ENCODE assay signal across 8 cellular contexts in genomic region chr15:85583404-85584390, GRCh38.
DNase-seq lines count a peak whose midpoint lies in the region; ATAC-seq and TF ChIP-seq lines count a peak whose summit lies in the region.

No MANE protein-coding gene starts in this region.

- H3K4me1 ChIP-seq in DOHH2 (ENCODE audit: control insufficient read depth, low read length) (peaks cover 52% of the 10 kb centered on the region), right cardiac atrium (ENCODE audit: control insufficient read depth, insufficient read depth, low read length) (peaks cover 34% of the 10 kb centered on the region)

- peaks cover 81% of the 10 kb centered on the region for H3K36me3 ChIP-seq in DOHH2 (ENCODE audit: control insufficient read depth, low read length)

- 24% methylated on average over 8 of the region's 8 CpGs for WGBS in right cardiac atrium

- peak overlapping the region; percentile 78 for H3K4me3 Mint-ChIP-seq in activated T-cell treated with anti-CD3 and anti-CD28 coated beads, Interleukin-2, amount 50 U/mL, for 24 hours
- no peak overlapping the region for H3K4me3 Mint-ChIP-seq in type B pancreatic cell

- H3K4me3 ChIP-seq in DOHH2 (ENCODE audit: low read length): peak overlapping the region; percentile 2; the same call in 1 of the 2 replicates
- peak overlapping the region; percentile 95 for H3K4me3 ChIP-seq in right cardiac atrium (ENCODE audit: low read length)

- H4K20me1 ChIP-seq in DOHH2 (ENCODE audit: control insufficient read depth, insufficient read depth, low read depth, low read length): peaks cover 11% of the 10 kb centered on the region; the same call in 1 of the 2 replicates

- peaks cover 60% of the 10 kb centered on the region for H3K79me2 ChIP-seq in DOHH2 (ENCODE audit: control insufficient read depth, low read length)

- H3K27me3 ChIP-seq in DOHH2 (ENCODE audit: control insufficient read depth, low read length): no peaks in the 10 kb centered on the region
- no peaks in the 10 kb centered on the region for H3K27me3 ChIP-seq in right cardiac atrium (ENCODE audit: control insufficient read depth, insufficient read depth)

- ATAC-seq in GM19463 (IDR thresholded peaks at IDR 0.05; ENCODE audit: unreplicated experiment) (peak; percentile 34), HG03575 (IDR thresholded peaks at IDR 0.05; ENCODE audit: extremely low read depth, insufficient number of reproducible peaks, low FRiP score, unreplicated experiment) (peak; percentile 23), right cardiac atrium (peak; percentile 24 to 39)

- H3K4me1 Mint-ChIP-seq in activated T-cell treated with anti-CD3 and anti-CD28 coated beads, Interleukin-2, amount 50 U/mL, for 24 hours (ENCODE audit: low read depth): peaks cover 95% of the 10 kb centered on the region
- peaks cover 33% of the 10 kb centered on the region for H3K4me1 Mint-ChIP-seq in type B pancreatic cell (ENCODE audit: unreplicated experiment)

- H3K4me2 ChIP-seq in DOHH2 (ENCODE audit: low read length): peak overlapping the region; percentile 31

- TF ChIP-seq CTCF in DOHH2 (IDR thresholded peaks at IDR 0.05; ENCODE audit: low read depth, low read length, poor library complexity, severe bottlenecking): no peak
- no peak for TF ChIP-seq CTCF in type B pancreatic cell (conservative IDR thresholded peaks at IDR 0.05)

- no peaks in the 10 kb centered on the region for H3K9me3 Mint-ChIP-seq in activated T-cell treated with anti-CD3 and anti-CD28 coated beads, Interleukin-2, amount 50 U/mL, for 24 hours
- H3K9me3 Mint-ChIP-seq in type B pancreatic cell: no peaks in the 10 kb centered on the region

- H3F3A ChIP-seq in DOHH2 (ENCODE audit: control insufficient read depth, insufficient read depth): no peaks in the 10 kb centered on the region

- H3K9me2 ChIP-seq in DOHH2 (replicated peaks; ENCODE audit: control insufficient read depth, low read length): no peaks in the 10 kb centered on the region

- intact Hi-C loops in right cardiac atrium (cut with DNase I): loop anchor here in 3 of 4 donors (5.0 to 10.0 kb wide), 3 partner anchors 79 to 99 kb away; no protein-coding TSS in a partner anchor

- H3K36me3 Mint-ChIP-seq in activated T-cell treated with anti-CD3 and anti-CD28 coated beads, Interleukin-2, amount 50 U/mL, for 24 hours (ENCODE audit: low read depth): peaks cover 90% of the 10 kb centered on the region
- H3K36me3 Mint-ChIP-seq in type B pancreatic cell: peaks cover 49% of the 10 kb centered on the region

- peak; percentile 45 for DNase-seq in activated T-cell treated with anti-CD3 and anti-CD28 coated beads, Interleukin-2, amount 50 U/mL, for 24 hours
- DNase-seq in right cardiac atrium (peak; percentile 63 to 74 (median 66)), NCI-H1105 (lab: John Stamatoyannopoulos, UW) (no peak), type B pancreatic cell (ENCODE audit: extremely low spot score, unreplicated experiment) (no peak)
- DNase-seq in stimulated activated CD8-positive, alpha-beta memory T cell treated with anti-CD3 and anti-CD28 coated beads, Interleukin-4, amount 100 ng/mL, for 48 hours: peak; percentile 71

- H3K27ac ChIP-seq in DOHH2 (ENCODE audit: low read depth, low read length): no peak overlapping the region
- peak overlapping the region; percentile 67 for H3K27ac ChIP-seq in right cardiac atrium (ENCODE audit: low read length)

- H3K9me3 ChIP-seq in DOHH2 (ENCODE audit: control insufficient read depth, insufficient read depth, low read length) (no peaks in the 10 kb centered on the region), right cardiac atrium (ENCODE audit: control insufficient read depth, low read length) (no peaks in the 10 kb centered on the region)

- H3K27me3 Mint-ChIP-seq in activated T-cell treated with anti-CD3 and anti-CD28 coated beads, Interleukin-2, amount 50 U/mL, for 24 hours: no peaks in the 10 kb centered on the region
- H3K27me3 Mint-ChIP-seq in type B pancreatic cell: no peaks in the 10 kb centered on the region

- H3K27ac Mint-ChIP-seq in activated T-cell treated with anti-CD3 and anti-CD28 coated beads, Interleukin-2, amount 50 U/mL, for 24 hours: peak overlapping the region; percentile 93
- no peak overlapping the region for H3K27ac Mint-ChIP-seq in type B pancreatic cell

Comparison
In these comparisons a context has a peak if more than half of its experiments do, and no peak if none do; other contexts are left out.
1. DNase-seq: peak in activated T-cell treated with anti-CD3 and anti-CD28 coated beads, Interleukin-2, amount 50 U/mL, for 24 hours (single experiment), right cardiac atrium (3 of 3) and stimulated activated CD8-positive, alpha-beta memory T cell treated with anti-CD3 and anti-CD28 coated beads, Interleukin-4, amount 100 ng/mL, for 48 hours (single experiment); none in NCI-H1105 (single experiment) and type B pancreatic cell (single experiment).
2. Peak in every context shown above with its lines, with median percentiles within 50 percentile points of each other: ATAC-seq.